ENCODE assay signal across 8 cellular contexts in the genomic region with DNA sequence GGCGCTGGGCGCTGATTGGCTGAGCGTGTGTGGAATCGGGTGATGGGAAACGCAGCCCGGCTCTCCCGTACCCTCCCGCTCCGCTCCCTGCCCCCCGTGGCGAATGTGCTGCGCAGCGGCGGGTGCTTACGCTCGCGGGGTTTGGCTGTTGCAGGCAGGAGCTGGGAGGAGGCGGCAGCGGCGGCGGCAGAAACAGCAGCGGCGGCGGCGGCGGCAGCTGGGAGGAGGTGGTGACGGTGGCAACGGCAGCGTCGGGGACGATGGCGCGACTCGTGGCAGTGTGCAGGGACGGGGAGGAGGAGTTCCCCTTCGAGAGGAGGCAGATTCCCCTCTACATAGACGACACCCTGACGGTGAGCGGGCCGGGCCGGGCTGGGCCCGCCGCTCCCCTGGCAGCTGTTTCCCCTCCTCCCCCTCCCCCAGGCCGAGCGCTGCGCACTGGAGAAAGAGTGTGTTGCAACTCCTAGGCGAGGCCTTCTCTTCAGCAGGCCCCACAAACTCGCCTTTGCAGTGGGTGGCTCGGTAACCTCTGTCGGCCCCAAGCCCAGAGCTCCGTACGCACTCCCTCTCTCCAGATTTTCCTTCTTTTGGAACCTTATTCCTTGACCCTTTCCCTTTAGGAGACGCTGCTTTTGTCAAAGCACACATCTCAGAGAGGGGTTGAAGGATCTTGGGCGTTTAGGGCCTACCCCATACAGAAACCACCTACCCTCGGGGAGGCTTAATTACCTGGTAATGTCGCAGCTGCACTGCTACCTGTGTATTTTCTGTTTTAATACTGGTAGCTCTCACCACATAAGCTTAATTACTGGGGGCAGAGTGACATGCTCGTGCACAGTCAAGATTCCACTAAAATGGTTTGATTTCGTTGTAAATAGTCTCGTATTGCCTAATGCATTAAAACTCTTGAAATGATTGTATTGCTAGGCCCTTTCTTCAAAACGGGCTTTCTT. TPM values are rescaled to one million over a fixed set of nuclear protein-coding genes. Genes with fewer than 3 reads are reported as not detected.
DNase-seq lines count a peak whose midpoint lies in the region; ATAC-seq and TF ChIP-seq lines count a peak whose summit lies in the region.

No MANE protein-coding gene starts in this region.

- H3K9me3 ChIP-seq in left lung = no peaks in the 10 kb centered on the region

- DNase-seq in BJ (ENCODE audit: low read depth) = peak; percentile 66
- DNase-seq in GM19240 (ENCODE audit: insufficient read length, low spot score) = peak; percentile 67
- peak; percentile 93 to 98 for DNase-seq in NCI-H524 (lab: John Stamatoyannopoulos, UW)
- peak; percentile 96 for DNase-seq in activated CD4-positive, alpha-beta T cell treated with anti-CD3 and anti-CD28 coated beads, Interleukin-2, amount 10 ng/mL, durations not matched to agents 7 days and 5 days
- peak; percentile 99 for DNase-seq in coronary artery (ENCODE audit: low spot score)
- peak; percentile 96 to 97 for DNase-seq in left lung
- peak; percentile 94 to 96 for DNase-seq in stimulated activated CD4-positive, alpha-beta T cell treated with anti-CD3 and anti-CD28 coated beads, Interleukin-2, amount 100 ng/mL, for 24 hours

- H3K27me3 Mint-ChIP-seq in activated CD4-positive, alpha-beta T cell treated with anti-CD3 and anti-CD28 coated beads, Interleukin-2, amount 10 ng/mL, durations not matched to agents 7 days and 5 days = no peaks in the 10 kb centered on the region

- ATAC-seq in HG03442 (IDR thresholded peaks at IDR 0.05; ENCODE audit: unreplicated experiment) (peak; percentile 53), left lung (peak; percentile 88)

- peaks cover 43% of the 10 kb centered on the region for H3K4me1 Mint-ChIP-seq in activated CD4-positive, alpha-beta T cell treated with anti-CD3 and anti-CD28 coated beads, Interleukin-2, amount 10 ng/mL, durations not matched to agents 7 days and 5 days

- H3K27ac Mint-ChIP-seq in activated CD4-positive, alpha-beta T cell treated with anti-CD3 and anti-CD28 coated beads, Interleukin-2, amount 10 ng/mL, durations not matched to agents 7 days and 5 days = peak overlapping the region; percentile 95

- CTCF ChIA-PET in BJ (lab: Yijun Ruan, JAX) = interaction anchor here (0.6 to 1.5 kb wide), 2 partner anchors 11 to 488 kb away, joined by 3 read pairs; a partner anchor contains a TSS
- CTCF ChIA-PET in activated CD4-positive, alpha-beta T cell treated with anti-CD3 and anti-CD28 coated beads, Interleukin-2, amount 10 ng/mL, durations not matched to agents 7 days and 5 days (lab: Charles Lee) = interaction anchor here (0.6 to 1.6 kb wide), 7 partner anchors 10 to 107 kb away, joined by 3 to 9 read pairs (median 3); a partner anchor contains a TSS

- no peaks in the 10 kb centered on the region for H3K36me3 ChIP-seq in BJ (ENCODE audit: control insufficient read depth, insufficient read depth, low read length)
- H3K36me3 ChIP-seq in left lung = peaks cover 0 to 5% of the 10 kb centered on the region in 2 donors

- H3K27me3 ChIP-seq in BJ (ENCODE audit: control insufficient read depth, insufficient read depth, low read length) (no peaks in the 10 kb centered on the region), left lung (no peaks in the 10 kb centered on the region)

- H3K4me3 ChIP-seq in BJ (ENCODE audit: low read depth, low read length) (peak overlapping the region; percentile 86), coronary artery (peak overlapping the region; percentile 91), left lung (peak overlapping the region; percentile 68 to 90)

- H3K36me3 Mint-ChIP-seq in activated CD4-positive, alpha-beta T cell treated with anti-CD3 and anti-CD28 coated beads, Interleukin-2, amount 10 ng/mL, durations not matched to agents 7 days and 5 days (ENCODE audit: low read depth) = peaks cover 39% of the 10 kb centered on the region

- H3K9me3 Mint-ChIP-seq in activated CD4-positive, alpha-beta T cell treated with anti-CD3 and anti-CD28 coated beads, Interleukin-2, amount 10 ng/mL, durations not matched to agents 7 days and 5 days = no peaks in the 10 kb centered on the region

- intact Hi-C loops in left lung (cut with DNase I) = no loop called here

- no peak for TF ChIP-seq CTCF in BJ (IDR thresholded peaks at IDR 0.05; ENCODE audit: insufficient read depth, low read depth, low read length)
- TF ChIP-seq CTCF in coronary artery (IDR thresholded peaks at IDR 0.05) = no peak
- TF ChIP-seq CTCF in left lung (IDR thresholded peaks at IDR 0.05) = peak in 1 of 2 donors; percentile 13

- peak overlapping the region; percentile 88 for H3K4me3 Mint-ChIP-seq in activated CD4-positive, alpha-beta T cell treated with anti-CD3 and anti-CD28 coated beads, Interleukin-2, amount 10 ng/mL, durations not matched to agents 7 days and 5 days

- H3K27ac ChIP-seq in coronary artery (peak overlapping the region; percentile 99), left lung (peak overlapping the region; percentile 98 to 100)

- peaks cover 15 to 62% of the 10 kb centered on the region in 2 donors for H3K4me1 ChIP-seq in left lung

- POLR2A ChIA-PET in BJ (lab: Charles Lee) = interaction anchor here (0.6 to 0.8 kb wide), 5 partner anchors 10 to 819 kb away, joined by 3 to 10 read pairs (median 7); a partner anchor contains a TSS
- POLR2A ChIA-PET in activated CD4-positive, alpha-beta T cell treated with anti-CD3 and anti-CD28 coated beads, Interleukin-2, amount 10 ng/mL, durations not matched to agents 7 days and 5 days (lab: Charles Lee) = interaction anchor here (0.5 to 1.4 kb wide), 6 partner anchors 10 to 1004 kb away, joined by 3 to 5 read pairs (median 4); no protein-coding TSS in a partner anchor

RNA-seq across cellular contexts. Expression of a gene that starts 1.0 kb away (rescaled TPM):
- polyA plus RNA-seq in BJ (2011; rRNA removed) = 73.7 and 79.8 TPM in 2 replicates
- polyA minus RNA-seq in BJ (2011; rRNA and poly(A)+ RNA removed) = 59.2 and 64.3 TPM in 2 replicates
- 100 to 1,000 TPM; 111 to 116 TPM for total RNA-seq in activated CD4-positive, alpha-beta T cell treated with anti-CD3 and anti-CD28 coated beads, Interleukin-2, amount 10 ng/mL, durations not matched to agents 7 days and 5 days
- 10 to 100 TPM; 64.7 to 75.3 TPM for total RNA-seq in left lung

RNA-seq across cellular contexts. Expression of a gene that starts 11.0 kb away (rescaled TPM):
- polyA plus RNA-seq in BJ (2011; rRNA removed) = 3.0 and 4.3 TPM in 2 replicates
- polyA minus RNA-seq in BJ (2011; rRNA and poly(A)+ RNA removed) = 0.71 and 1.7 TPM in 2 replicates
- 10 to 100 TPM; 12.8 to 15.2 TPM for total RNA-seq in activated CD4-positive, alpha-beta T cell treated with anti-CD3 and anti-CD28 coated beads, Interleukin-2, amount 10 ng/mL, durations not matched to agents 7 days and 5 days
- total RNA-seq in left lung = 10 to 100 TPM in 1 of 2 donors, 1 to 10 TPM in 1; 6.8 to 20.1 TPM

RNA-seq across cellular contexts. Expression of a gene that starts 11.1 kb away (rescaled TPM):
- polyA plus RNA-seq in BJ (2011; rRNA removed) = 32.9 and 46.9 TPM in 2 replicates
- polyA minus RNA-seq in BJ (2011; rRNA and poly(A)+ RNA removed) = 46.1 and 63.3 TPM in 2 replicates
- total RNA-seq in activated CD4-positive, alpha-beta T cell treated with anti-CD3 and anti-CD28 coated beads, Interleukin-2, amount 10 ng/mL, durations not matched to agents 7 days and 5 days = 100 to 1,000 TPM; 125 to 127 TPM
- total RNA-seq in left lung = 10 to 100 TPM; 51.0 to 80.8 TPM

RNA-seq across cellular contexts. Expression of a gene that starts 45.9 kb away (rescaled TPM):
- polyA plus RNA-seq in BJ (2011; rRNA removed) = 5.4 and 8.5 TPM in 2 replicates
- 4.7 and 7.6 TPM in 2 replicates for polyA minus RNA-seq in BJ (2011; rRNA and poly(A)+ RNA removed)
- 1 to 10 TPM; 4.8 to 5.0 TPM for total RNA-seq in activated CD4-positive, alpha-beta T cell treated with anti-CD3 and anti-CD28 coated beads, Interleukin-2, amount 10 ng/mL, durations not matched to agents 7 days and 5 days
- 10 to 100 TPM in 1 of 2 donors, 1 to 10 TPM in 1; 9.3 to 12.7 TPM for total RNA-seq in left lung

RNA-seq across cellular contexts. Expression of a gene that starts 55.6 kb away (rescaled TPM):
- polyA plus RNA-seq in BJ (2011; rRNA removed) = 3.0 and 3.9 TPM in 2 replicates
- polyA minus RNA-seq in BJ (2011; rRNA and poly(A)+ RNA removed) = 1.3 and 1.9 TPM in 2 replicates
- total RNA-seq in activated CD4-positive, alpha-beta T cell treated with anti-CD3 and anti-CD28 coated beads, Interleukin-2, amount 10 ng/mL, durations not matched to agents 7 days and 5 days = 1 to 10 TPM; 6.8 to 8.6 TPM
- 1 to 10 TPM; 5.2 to 6.4 TPM for total RNA-seq in left lung

Comparison
In these comparisons a context has a peak if more than half of its experiments do, and no peak if none do; other contexts are left out.
1. Peak in every context shown above with its lines: DNase-seq, ATAC-seq, H3K4me3 ChIP-seq and H3K27ac ChIP-seq.